In the genomic region with DNA sequence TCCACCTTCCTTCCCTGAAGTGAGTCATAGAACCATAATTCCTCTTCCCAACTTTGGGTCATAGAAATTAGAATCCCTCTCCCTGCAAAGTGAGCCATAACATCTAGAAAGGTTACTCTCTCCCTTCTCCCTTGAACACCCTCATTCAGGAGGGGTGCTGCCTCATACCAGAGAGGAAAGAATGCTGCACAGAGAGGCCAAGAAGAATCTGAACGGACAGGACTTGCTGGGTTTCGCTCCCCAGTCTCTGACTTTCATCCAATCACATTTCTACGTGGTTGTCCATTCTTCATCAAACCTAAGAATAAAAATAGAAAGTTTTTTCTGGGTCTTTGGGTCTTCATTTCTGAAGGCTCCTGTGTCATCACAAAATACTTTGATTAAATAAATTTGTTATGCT, we compare ENCODE assay signal across 23 cellular contexts. TPM values are rescaled to one million over a fixed set of nuclear protein-coding genes. Genes with fewer than 3 reads are reported as not detected.
"Had no signal": no experiment of that assay in that cellular context is flagged by ENCODE, and none has a peak within 500 bp of the region (broad histone marks: within the 10 kb centered on the region; RNA-seq: fewer than 3 reads in every experiment).

No MANE protein-coding gene starts in this region.

- FAIRE-seq: endothelial cell of umbilical vein, keratinocyte had no signal

- H3K27ac ChIP-seq: cardiac muscle cell, gastroesophageal sphincter, skin epidermis, testis, upper lobe of left lung, vagina had no signal

- H3K9me3 ChIP-seq: gastroesophageal sphincter, testis, upper lobe of left lung, vagina had no signal

- DNase-seq: activated CD4-positive, alpha-beta T cell treated with anti-CD3 and anti-CD28 coated beads for 36 hours; activated CD4-positive, CD25-positive, alpha-beta regulatory T cell; activated CD8-positive, alpha-beta T cell treated with anti-CD3 and anti-CD28 coated beads, Interleukin-2, amount 10 ng/mL, durations not matched to agents 7 days and 5 days; activated naive CD4-positive, alpha-beta T cell; activated T-cell treated with anti-CD3 and anti-CD28 coated beads for 4 hours; activated T-cell treated with anti-CD3 and anti-CD28 coated beads, Interleukin-2, amount 50 U/mL, for 72 hours; cortex of kidney; hippocampal formation; left cardiac atrium; natural killer cell; stimulated activated CD4-positive, alpha-beta T cell treated with anti-CD3 and anti-CD28 coated beads, Interleukin-12 subunit alpha, Interleukin-12 subunit beta, amount 100 ng/mL, for 4 hours; stimulated activated CD4-positive, alpha-beta T cell treated with anti-CD3 and anti-CD28 coated beads, Interleukin-4, amount 100 ng/mL, for 1 hour; stimulated activated naive CD8-positive, alpha-beta T cell treated with anti-CD3 and anti-CD28 coated beads, Interleukin-15, Interleukin-2, amounts not matched to agents 100 U/mL and 50 U/mL, for 24 hours; testis; upper lobe of left lung had no signal

- H3K4me1 ChIP-seq: vagina had no signal

- H3K4me3 ChIP-seq: cardiac muscle cell, gastroesophageal sphincter, skin epidermis, testis, upper lobe of left lung, vagina had no signal

- H3K36me3 ChIP-seq: cardiac muscle cell, gastroesophageal sphincter, upper lobe of left lung, vagina had no signal

- H3K27me3 ChIP-seq: cardiac muscle cell, gastroesophageal sphincter, testis, upper lobe of left lung, vagina had no signal

- ATAC-seq: activated CD4-positive, alpha-beta T cell treated with anti-CD3 and anti-CD28 coated beads for 36 hours; activated CD8-positive, alpha-beta T cell treated with anti-CD3 and anti-CD28 coated beads, Interleukin-2, amount 10 ng/mL, durations not matched to agents 7 days and 5 days; activated naive CD4-positive, alpha-beta T cell treated with anti-CD3 and anti-CD28 coated beads, Interleukin-2, amount 50 U/mL, for 72 hours; activated T-cell treated with anti-CD3 and anti-CD28 coated beads, Interleukin-2, amount 50 U/mL, for 72 hours; gastroesophageal sphincter; natural killer cell; sciatic nerve; stimulated activated naive CD8-positive, alpha-beta T cell treated with anti-CD3 and anti-CD28 coated beads, Interleukin-15, Interleukin-2, amounts not matched to agents 100 U/mL and 50 U/mL, for 24 hours had no signal

RNA-seq across cellular contexts. Expression of gene BIRC3, which starts 31.0 kb away (rescaled TPM):
- polyA plus RNA-seq: cardiac muscle cell had no signal
